2 cellular contexts compared by ENCODE assay signal in genomic region chr1:609161-609560, GRCh38.
TF ChIP-seq lines count a peak whose summit lies in the region.

No MANE protein-coding gene starts in this region.

TF ChIP-seq in K562, 482 proteins besides CTCF, POLR2A, EP300 and RAD21:
- TF ChIP-seq ZBTB33 (CRISPR knock-in tag; IDR thresholded peaks at IDR 0.05), result peak; percentile 58; the same call in 1 of the 2 replicates

TF ChIP-seq in HepG2, 621 proteins besides CTCF, POLR2A, EP300 and RAD21:
- peak; percentile 92 for TF ChIP-seq ZBTB33 (CRISPR knock-in tag; IDR thresholded peaks at IDR 0.05)
TF ChIP-seq in HepG2: peak in this region for 1; not testable (repeated sequence) for 620.
